In genomic region chr1:184752656-184753055, GRCh38 we compare ENCODE assay signal across 9 cellular contexts. TPM values are rescaled to one million over a fixed set of nuclear protein-coding genes. Genes with fewer than 3 reads are reported as not detected.
A peak's percentile ranks its signal among the peaks of the same experiment; 100 is the strongest.
DNase-seq lines count a peak whose midpoint lies in the region; ATAC-seq and TF ChIP-seq lines count a peak whose summit lies in the region.
"Had no signal": no experiment of that assay in that cellular context is flagged by ENCODE, and none has a peak within 500 bp of the region (broad histone marks: within the 10 kb centered on the region; RNA-seq: fewer than 3 reads in every experiment).

No MANE protein-coding gene starts in this region.

- H3K9ac ChIP-seq in neural cell (ENCODE audit: low read length): no peak overlapping the region

- no peak overlapping the region for H3K4me2 ChIP-seq in neural cell (ENCODE audit: low read length)

- H3K27me3 ChIP-seq in GM06990 (replicated peaks; ENCODE audit: control insufficient read depth, insufficient read depth, low read length) (no peaks in the 10 kb centered on the region), neural cell (ENCODE audit: insufficient read depth, low read depth, low read length) (no peaks in the 10 kb centered on the region)
- H3K27me3 ChIP-seq: heart left ventricle had no signal

- POLR2A ChIA-PET in activated CD8-positive, alpha-beta T cell treated with anti-CD3 and anti-CD28 coated beads, Interleukin-2, amount 10 ng/mL, durations not matched to agents 7 days and 5 days (lab: Charles Lee): no interaction called here

- no peaks in the 10 kb centered on the region for H4K20me1 ChIP-seq in neural cell (ENCODE audit: insufficient read depth)

- no peak for ATAC-seq in activated CD8-positive, alpha-beta T cell treated with anti-CD3 and anti-CD28 coated beads, Interleukin-2, amount 10 ng/mL, durations not matched to agents 7 days and 5 days
- no peak for ATAC-seq in GM21367 (IDR thresholded peaks at IDR 0.05; ENCODE audit: unreplicated experiment)
- ATAC-seq: heart left ventricle had no signal

- H3K9me2 ChIP-seq in neural cell (ENCODE audit: insufficient read depth, low read length): no peaks in the 10 kb centered on the region

- H3K27me3 Mint-ChIP-seq in activated CD8-positive, alpha-beta T cell treated with anti-CD3 and anti-CD28 coated beads, Interleukin-2, amount 10 ng/mL, durations not matched to agents 7 days and 5 days (ENCODE audit: low read depth): peaks cover 6% of the 10 kb centered on the region

- TF ChIP-seq POLR2A in NB4 (IDR thresholded peaks at IDR 0.05; ENCODE audit: extremely low read depth, insufficient read length): no peak

- peak overlapping the region; percentile 81 for H3K4me3 ChIP-seq in GM06990 (replicated peaks; ENCODE audit: low read depth, low read length)
- H3K4me3 ChIP-seq in NB4 (ENCODE audit: low read depth, low read length): peak overlapping the region; percentile 95
- H3K4me3 ChIP-seq in neural cell (ENCODE audit: low read length): peak overlapping the region; percentile 93

- DNase-seq in GM06990 (ENCODE audit: extremely low read depth, insufficient read length): no peak
- DNase-seq in NB4 (ENCODE audit: low read depth): peak; percentile 82
- no peak for DNase-seq in activated CD8-positive, alpha-beta T cell treated with anti-CD3 and anti-CD28 coated beads, Interleukin-2, amount 10 ng/mL, durations not matched to agents 7 days and 5 days
- DNase-seq in effector CD4-positive, alpha-beta T cell: no peak
- DNase-seq in hepatic stellate cell (ENCODE audit: low spot score): no peak
- DNase-seq: heart left ventricle, NCI-H1694 had no signal

- peak overlapping the region; percentile 81 for H3K4me3 Mint-ChIP-seq in activated CD8-positive, alpha-beta T cell treated with anti-CD3 and anti-CD28 coated beads, Interleukin-2, amount 10 ng/mL, durations not matched to agents 7 days and 5 days

- H3F3A ChIP-seq in neural cell (ENCODE audit: insufficient read depth, low read length, poor library complexity, severe bottlenecking): no peaks in the 10 kb centered on the region

- TF ChIP-seq CTCF in GM06990 (IDR thresholded peaks at IDR 0.05; ENCODE audit: insufficient read depth, low read length, poor library complexity, severe bottlenecking): no peak
- no peak for TF ChIP-seq CTCF in NB4 (IDR thresholded peaks at IDR 0.05; ENCODE audit: low read depth, low read length)
- TF ChIP-seq CTCF in neural cell (IDR thresholded peaks at IDR 0.05; ENCODE audit: poor library complexity, severe bottlenecking): no peak

- no peak for TF ChIP-seq RAD21 in neural cell (conservative IDR thresholded peaks at IDR 0.05)

- H2AFZ ChIP-seq in neural cell (ENCODE audit: low read depth, low read length): no peak overlapping the region

- peaks cover 18% of the 10 kb centered on the region for H3K36me3 Mint-ChIP-seq in activated CD8-positive, alpha-beta T cell treated with anti-CD3 and anti-CD28 coated beads, Interleukin-2, amount 10 ng/mL, durations not matched to agents 7 days and 5 days (ENCODE audit: low read depth)

- H3K27ac Mint-ChIP-seq in activated CD8-positive, alpha-beta T cell treated with anti-CD3 and anti-CD28 coated beads, Interleukin-2, amount 10 ng/mL, durations not matched to agents 7 days and 5 days: peak overlapping the region; percentile 96

- H3K9me3 Mint-ChIP-seq in activated CD8-positive, alpha-beta T cell treated with anti-CD3 and anti-CD28 coated beads, Interleukin-2, amount 10 ng/mL, durations not matched to agents 7 days and 5 days (ENCODE audit: insufficient read depth): no peaks in the 10 kb centered on the region

- H3K36me3 ChIP-seq in GM06990 (ENCODE audit: control insufficient read depth, insufficient read depth, low read length) (no peaks in the 10 kb centered on the region), neural cell (ENCODE audit: insufficient read depth, low read length) (no peaks in the 10 kb centered on the region)

- peaks cover 22% of the 10 kb centered on the region for H3K79me2 ChIP-seq in neural cell (replicated peaks; ENCODE audit: insufficient read depth, low read length)

- H3K4me1 Mint-ChIP-seq in activated CD8-positive, alpha-beta T cell treated with anti-CD3 and anti-CD28 coated beads, Interleukin-2, amount 10 ng/mL, durations not matched to agents 7 days and 5 days (ENCODE audit: low read depth): peaks cover 38% of the 10 kb centered on the region

- no peaks in the 10 kb centered on the region for H3K9me3 ChIP-seq in neural cell (ENCODE audit: low read length)
- H3K9me3 ChIP-seq: heart left ventricle had no signal

- H3K27ac ChIP-seq in neural cell (ENCODE audit: low read length): no peak overlapping the region

- CTCF ChIA-PET in activated CD8-positive, alpha-beta T cell treated with anti-CD3 and anti-CD28 coated beads, Interleukin-2, amount 10 ng/mL, durations not matched to agents 7 days and 5 days (lab: Charles Lee): interaction anchor here (0.9 to 1.5 kb wide), 2 partner anchors 12 to 417 kb away, joined by 3 read pairs; no protein-coding TSS in a partner anchor

- no peak for TF ChIP-seq EP300 in neural cell (conservative IDR thresholded peaks at IDR 0.05; ENCODE audit: poor library complexity, severe bottlenecking)

TF ChIP-seq in neural cell, 6 proteins besides CTCF, POLR2A, EP300 and RAD21:
- TF ChIP-seq MXI1 (conservative IDR thresholded peaks at IDR 0.05; ENCODE audit: poor library complexity, severe bottlenecking) (no peak), POLR2AphosphoS5 (IDR thresholded peaks at IDR 0.05) (no peak), SMC3 (conservative IDR thresholded peaks at IDR 0.05; ENCODE audit: poor library complexity) (no peak), EZH2 (IDR thresholded peaks at IDR 0.05; ENCODE audit: borderline replicate concordance, insufficient read depth, low read length, poor library complexity, severe bottlenecking) (no peak), REST (IDR thresholded peaks at IDR 0.05; ENCODE audit: borderline replicate concordance) (no peak), TAF1 (IDR thresholded peaks at IDR 0.05; ENCODE audit: low read depth) (no peak)

RNA-seq across cellular contexts. Expression of gene EDEM3, which starts 2.0 kb away (rescaled TPM):
- total RNA-seq in activated CD8-positive, alpha-beta T cell treated with anti-CD3 and anti-CD28 coated beads, Interleukin-2, amount 10 ng/mL, durations not matched to agents 7 days and 5 days: 10 to 100 TPM; 20.8 to 28.6 TPM
- 49.3 and 49.5 TPM in 2 replicates for polyA plus RNA-seq in neural cell
- polyA minus RNA-seq in neural cell: 89.6 and 95.2 TPM in 2 replicates
